1 cellular context compared by ENCODE assay signal in the genomic region with DNA sequence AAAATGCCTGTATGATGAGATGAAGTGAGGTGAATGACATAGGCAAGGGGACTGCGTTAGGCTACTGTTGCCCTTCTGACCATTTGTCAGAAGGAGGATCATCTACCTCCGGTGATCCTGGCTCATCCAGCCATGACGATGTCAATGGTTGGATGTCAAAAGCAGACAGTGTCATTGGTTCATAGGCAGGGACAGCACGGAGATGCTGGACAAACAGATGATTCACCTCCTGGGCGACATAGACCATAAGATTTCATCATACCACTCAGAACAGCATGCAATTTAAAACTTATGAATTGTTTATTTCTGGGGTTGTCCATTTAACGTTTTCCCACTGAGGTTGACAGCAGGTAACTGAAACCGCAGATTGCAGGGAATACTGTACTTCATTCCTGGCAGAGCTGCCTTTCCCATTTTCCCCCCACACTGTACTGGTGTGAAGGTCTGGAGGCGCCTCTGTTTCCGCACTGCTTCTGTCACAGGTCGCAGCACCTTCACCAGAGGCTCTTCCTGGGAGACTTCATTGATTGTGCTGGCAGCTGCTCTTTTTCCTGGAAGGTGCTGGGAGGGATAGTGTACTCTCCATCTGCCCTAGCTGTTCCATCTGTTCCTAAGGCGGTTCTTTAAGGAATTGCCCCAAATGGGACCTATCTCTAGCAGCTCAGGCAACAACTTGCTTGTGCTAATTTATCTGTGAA.
TF ChIP-seq lines count a peak whose summit lies in the region.

No MANE protein-coding gene starts in this region.

TF ChIP-seq in K562, 482 proteins besides CTCF, POLR2A, EP300 and RAD21 (continues in another document):
- TF ChIP-seq ZNF695 (CRISPR knock-in tag; IDR thresholded peaks at IDR 0.05), result no peak
- TF ChIP-seq CEBPG (CRISPR knock-in tag; IDR thresholded peaks at IDR 0.05), result peak; percentile 81; the same call in 1 of the 2 replicates
- TF ChIP-seq CEBPG (tag; conservative IDR thresholded peaks at IDR 0.05 in 1 of 2, IDR thresholded peaks at IDR 0.05 in 1 of 2), result peak; percentile 85 to 98
- peak; percentile 28; the same call in 1 of the 2 replicates for TF ChIP-seq ARID1B (IDR thresholded peaks at IDR 0.05)
- peak; percentile 64; the same call in 1 of the 2 replicates for TF ChIP-seq ATF7 (IDR thresholded peaks at IDR 0.05)
- peak; percentile 92 for TF ChIP-seq CTBP1 (IDR thresholded peaks at IDR 0.05; ENCODE audit: borderline replicate concordance)
- TF ChIP-seq, protein P1, sequence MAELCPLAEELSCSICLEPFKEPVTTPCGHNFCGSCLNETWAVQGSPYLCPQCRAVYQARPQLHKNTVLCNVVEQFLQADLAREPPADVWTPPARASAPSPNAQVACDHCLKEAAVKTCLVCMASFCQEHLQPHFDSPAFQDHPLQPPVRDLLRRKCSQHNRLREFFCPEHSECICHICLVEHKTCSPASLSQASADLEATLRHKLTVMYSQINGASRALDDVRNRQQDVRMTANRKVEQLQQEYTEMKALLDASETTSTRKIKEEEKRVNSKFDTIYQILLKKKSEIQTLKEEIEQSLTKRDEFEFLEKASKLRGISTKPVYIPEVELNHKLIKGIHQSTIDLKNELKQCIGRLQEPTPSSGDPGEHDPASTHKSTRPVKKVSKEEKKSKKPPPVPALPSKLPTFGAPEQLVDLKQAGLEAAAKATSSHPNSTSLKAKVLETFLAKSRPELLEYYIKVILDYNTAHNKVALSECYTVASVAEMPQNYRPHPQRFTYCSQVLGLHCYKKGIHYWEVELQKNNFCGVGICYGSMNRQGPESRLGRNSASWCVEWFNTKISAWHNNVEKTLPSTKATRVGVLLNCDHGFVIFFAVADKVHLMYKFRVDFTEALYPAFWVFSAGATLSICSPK (IDR thresholded peaks at IDR 0.05; ENCODE audit: borderline replicate concordance), result no peak
- TF ChIP-seq FOSL1 (tag; conservative IDR thresholded peaks at IDR 0.05), result peak; percentile 83
- no peak for TF ChIP-seq RHOXF2B (CRISPR knock-in tag; conservative IDR thresholded peaks at IDR 0.05)
- no peak for TF ChIP-seq TCF7 (IDR thresholded peaks at IDR 0.05; ENCODE audit: borderline replicate concordance)
- no peak for TF ChIP-seq ARID2 (IDR thresholded peaks at IDR 0.05)
- TF ChIP-seq ZNF584 (CRISPR knock-in tag; IDR thresholded peaks at IDR 0.05; ENCODE audit: low read depth), result 0 out of 2 replicates have a peak, but pooled peaks have one; percentile 27
- peak in 1 of 2 experiments; percentile 78; a peak in 1 of 4 replicates for TF ChIP-seq MLLT1 (IDR thresholded peaks at IDR 0.05)
- TF ChIP-seq L3MBTL2 (IDR thresholded peaks at IDR 0.05), result no peak
- TF ChIP-seq IRF9 (tag; IDR thresholded peaks at IDR 0.05), result 0 out of 2 replicates have a peak, but pooled peaks have one; percentile 27
- TF ChIP-seq ZBTB40 (IDR thresholded peaks at IDR 0.05), result 0 out of 2 replicates have a peak, but pooled peaks have one; percentile 18
- no peak for TF ChIP-seq ZBTB40 (CRISPR knock-in tag; IDR thresholded peaks at IDR 0.05)
- TF ChIP-seq EP400 (IDR thresholded peaks at IDR 0.05), result peak; percentile 58
- TF ChIP-seq ATF2 (CRISPR knock-in tag; IDR thresholded peaks at IDR 0.05), result no peak
- TF ChIP-seq ATF1 (CRISPR knock-in tag; IDR thresholded peaks at IDR 0.05), result no peak
- TF ChIP-seq ATF1 (tag; IDR thresholded peaks at IDR 0.05), result peak; percentile 28; the same call in 1 of the 2 replicates
- 0 out of 4 replicates have a peak, but pooled peaks of 1 of the 2 experiments have one; percentile 35 for TF ChIP-seq RCOR1 (IDR thresholded peaks at IDR 0.05; ENCODE audit: borderline replicate concordance in 1 of 2, low read depth in 2 of 2, low read length in 2 of 2)
- TF ChIP-seq CBX8 (IDR thresholded peaks at IDR 0.05; ENCODE audit: borderline replicate concordance, extremely low read depth, low read depth, low read length, poor library complexity, severe bottlenecking), result no peak
- TF ChIP-seq JUND (IDR thresholded peaks at IDR 0.05; ENCODE audit: borderline replicate concordance, low read depth, low read length), result peak; percentile 23; the same call in 1 of the 2 replicates
- peak; percentile 45; the same call in 1 of the 3 replicates for TF ChIP-seq JUND (tag; IDR thresholded peaks at IDR 0.05; ENCODE audit: borderline replicate concordance, low read depth, low read length)
- TF ChIP-seq PKNOX1 (IDR thresholded peaks at IDR 0.05), result peak; percentile 51
- peak; percentile 94 for TF ChIP-seq ATF3 (IDR thresholded peaks at IDR 0.05)
- no peak for TF ChIP-seq ATF3 (CRISPR knock-in tag; conservative IDR thresholded peaks at IDR 0.05)
- TF ChIP-seq, protein P2, sequence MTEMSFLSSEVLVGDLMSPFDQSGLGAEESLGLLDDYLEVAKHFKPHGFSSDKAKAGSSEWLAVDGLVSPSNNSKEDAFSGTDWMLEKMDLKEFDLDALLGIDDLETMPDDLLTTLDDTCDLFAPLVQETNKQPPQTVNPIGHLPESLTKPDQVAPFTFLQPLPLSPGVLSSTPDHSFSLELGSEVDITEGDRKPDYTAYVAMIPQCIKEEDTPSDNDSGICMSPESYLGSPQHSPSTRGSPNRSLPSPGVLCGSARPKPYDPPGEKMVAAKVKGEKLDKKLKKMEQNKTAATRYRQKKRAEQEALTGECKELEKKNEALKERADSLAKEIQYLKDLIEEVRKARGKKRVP (CRISPR knock-in tag; IDR thresholded peaks at IDR 0.05), result peak; percentile 48; the same call in 1 of the 2 replicates
- no peak for TF ChIP-seq EZH2 (IDR thresholded peaks at IDR 0.05; ENCODE audit: borderline replicate concordance, low read depth, low read length)
- peak; percentile 80 for TF ChIP-seq CEBPB (tag; IDR thresholded peaks at IDR 0.05)
- TF ChIP-seq MEIS2 (IDR thresholded peaks at IDR 0.05; ENCODE audit: partially characterized antibody), result peak; percentile 25
